Comparison of ENCODE assay signal across 8 cellular contexts in the genomic region with DNA sequence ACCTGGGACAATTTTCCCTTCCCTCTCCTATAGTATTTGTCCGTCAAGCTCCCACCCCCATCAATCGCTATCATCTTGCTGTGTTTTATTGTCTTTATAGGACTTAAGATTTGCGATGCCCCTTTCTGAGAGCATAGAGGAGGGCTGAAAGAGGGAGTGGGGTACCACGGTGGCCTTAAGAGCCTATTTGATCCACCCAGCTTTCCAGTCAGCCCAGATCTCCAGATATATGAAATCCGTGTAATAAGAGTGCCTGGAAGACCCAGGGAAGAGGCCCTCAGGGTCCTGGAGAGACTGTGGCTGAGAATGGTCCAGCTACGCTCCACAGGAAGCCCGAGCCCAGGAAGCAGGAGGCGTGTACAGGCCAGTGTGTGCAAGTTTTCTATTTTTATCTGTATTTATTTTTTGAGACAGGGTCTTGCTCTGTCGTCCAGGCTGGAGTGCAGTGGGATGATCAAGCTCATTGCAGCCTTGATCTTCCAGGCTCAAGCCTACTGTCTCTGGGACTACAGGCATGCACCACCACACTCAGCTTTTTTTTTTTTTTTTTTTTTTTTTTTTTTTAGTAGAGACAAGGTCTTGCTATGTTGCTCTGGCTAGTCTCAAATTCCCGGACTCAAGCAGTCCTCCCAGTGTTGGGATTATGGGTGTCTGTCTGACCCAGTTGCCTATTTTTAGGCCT. TPM values are rescaled to one million over a fixed set of nuclear protein-coding genes. Genes with fewer than 3 reads are reported as not detected.
A peak's percentile ranks its signal among the peaks of the same experiment; 100 is the strongest.
DNase-seq lines count a peak whose midpoint lies in the region; ATAC-seq lines count a peak whose summit lies in the region.

No MANE protein-coding gene starts in this region.

- H3K4me1 ChIP-seq in stomach smooth muscle (ENCODE audit: control insufficient read depth, insufficient read depth, low read length), result peaks cover 46% of the 10 kb centered on the region

- peak overlapping the region; percentile 84 to 94 for H3K9ac ChIP-seq in stomach smooth muscle (ENCODE audit: low read length in 2 of 2)

- H3K9me3 Mint-ChIP-seq in T-helper 2 cell treated with Interferon-gamma antibody and Interleukin-4, amounts not matched to agents 5 μg/mL and 100 μg/mL, for 36 hours, result no peaks in the 10 kb centered on the region
- no peaks in the 10 kb centered on the region for H3K9me3 Mint-ChIP-seq in activated CD4-positive, alpha-beta memory T cell treated with anti-CD3 and anti-CD28 coated beads for 36 hours

- intact Hi-C loops in activated CD4-positive, alpha-beta memory T cell treated with anti-CD3 and anti-CD28 coated beads for 36 hours (cut with micrococcal nuclease), result no loop called here

- ATAC-seq in GM19452 (IDR thresholded peaks at IDR 0.05; ENCODE audit: unreplicated experiment), result no peak

- CTCF ChIA-PET in activated CD4-positive, alpha-beta memory T cell treated with anti-CD3 and anti-CD28 coated beads for 36 hours (lab: Charles Lee), result interaction anchor here (0.7 to 3.1 kb wide), 19 partner anchors 10 to 406 kb away, joined by 3 to 15 read pairs (median 5); a partner anchor contains a TSS

- peak overlapping the region; percentile 93 for H3K4me3 Mint-ChIP-seq in T-helper 2 cell treated with Interferon-gamma antibody and Interleukin-4, amounts not matched to agents 5 μg/mL and 100 μg/mL, for 36 hours
- H3K4me3 Mint-ChIP-seq in activated CD4-positive, alpha-beta memory T cell treated with anti-CD3 and anti-CD28 coated beads for 36 hours, result peak overlapping the region; percentile 78

- H3K36me3 ChIP-seq in stomach smooth muscle (ENCODE audit: control insufficient read depth in 2 of 2, insufficient read depth in 2 of 2, low read length in 2 of 2), result peaks cover 39 to 40% of the 10 kb centered on the region in 2 donors

- H3K4me3 ChIP-seq in iPS-18c (ENCODE audit: insufficient read depth, low read depth, low read length), result peak overlapping the region; percentile 98; the same call in 1 of the 2 replicates
- H3K4me3 ChIP-seq in stomach smooth muscle (ENCODE audit: low read length in 2 of 2), result peak overlapping the region in 1 of 2 donors; percentile 95

- H3K36me3 Mint-ChIP-seq in T-helper 2 cell treated with Interferon-gamma antibody and Interleukin-4, amounts not matched to agents 5 μg/mL and 100 μg/mL, for 36 hours (ENCODE audit: low read depth), result peaks cover 31% of the 10 kb centered on the region
- peaks cover 22% of the 10 kb centered on the region for H3K36me3 Mint-ChIP-seq in activated CD4-positive, alpha-beta memory T cell treated with anti-CD3 and anti-CD28 coated beads for 36 hours

- H3K27ac Mint-ChIP-seq in T-helper 2 cell treated with Interferon-gamma antibody and Interleukin-4, amounts not matched to agents 5 μg/mL and 100 μg/mL, for 36 hours, result peak overlapping the region; percentile 90
- no peak overlapping the region for H3K27ac Mint-ChIP-seq in activated CD4-positive, alpha-beta memory T cell treated with anti-CD3 and anti-CD28 coated beads for 36 hours

- H3K4me1 Mint-ChIP-seq in T-helper 2 cell treated with Interferon-gamma antibody and Interleukin-4, amounts not matched to agents 5 μg/mL and 100 μg/mL, for 36 hours (ENCODE audit: low read depth), result peaks cover 20% of the 10 kb centered on the region
- peaks cover 23% of the 10 kb centered on the region for H3K4me1 Mint-ChIP-seq in activated CD4-positive, alpha-beta memory T cell treated with anti-CD3 and anti-CD28 coated beads for 36 hours (ENCODE audit: low read depth)

- H3K27ac ChIP-seq in stomach smooth muscle (ENCODE audit: low read length), result peak overlapping the region; percentile 49

- DNase-seq in T-helper 2 cell treated with Interferon-gamma antibody and Interleukin-4, amounts not matched to agents 5 μg/mL and 100 μg/mL, for 36 hours (ENCODE audit: low spot score), result no peak
- DNase-seq in T-helper 2 cell (no peak), NCI-H748 (lab: John Stamatoyannopoulos, UW; ENCODE audit: unreplicated experiment) (no peak), SIG-M5 (lab: John Stamatoyannopoulos, UW) (no peak)
- no peak for DNase-seq in activated CD4-positive, alpha-beta memory T cell treated with anti-CD3 and anti-CD28 coated beads for 36 hours

- H3K9me3 ChIP-seq in iPS-18c (ENCODE audit: control insufficient read depth, insufficient read depth, low read length) (peaks cover 2% of the 10 kb centered on the region), stomach smooth muscle (ENCODE audit: control insufficient read depth in 2 of 2, low read length in 2 of 2) (no peaks in the 10 kb centered on the region)

- no peaks in the 10 kb centered on the region for H3K27me3 ChIP-seq in stomach smooth muscle (ENCODE audit: control insufficient read depth in 1 of 2, insufficient read depth in 2 of 2, low read length in 2 of 2)

- POLR2A ChIA-PET in activated CD4-positive, alpha-beta memory T cell treated with anti-CD3 and anti-CD28 coated beads for 36 hours (lab: Charles Lee), result interaction anchor here (1.2 to 1.4 kb wide), 2 partner anchors 23 to 30 kb away, joined by 3 to 5 read pairs; a partner anchor contains a TSS

- H3K27me3 Mint-ChIP-seq in T-helper 2 cell treated with Interferon-gamma antibody and Interleukin-4, amounts not matched to agents 5 μg/mL and 100 μg/mL, for 36 hours (ENCODE audit: low read depth), result no peaks in the 10 kb centered on the region
- H3K27me3 Mint-ChIP-seq in activated CD4-positive, alpha-beta memory T cell treated with anti-CD3 and anti-CD28 coated beads for 36 hours, result no peaks in the 10 kb centered on the region

RNA-seq across cellular contexts. Expression of a gene that starts 1.0 kb away (rescaled TPM):
- 10 to 100 TPM; 36.5 to 38.5 TPM for total RNA-seq in activated CD4-positive, alpha-beta memory T cell treated with anti-CD3 and anti-CD28 coated beads for 36 hours

RNA-seq across cellular contexts. Expression of a gene that starts 24.0 kb away (rescaled TPM):
- 1 to 10 TPM; 6.9 to 7.5 TPM for total RNA-seq in activated CD4-positive, alpha-beta memory T cell treated with anti-CD3 and anti-CD28 coated beads for 36 hours

RNA-seq across cellular contexts. Expression of a gene that starts 30.3 kb away (rescaled TPM):
- 10 to 100 TPM; 41.6 to 43.4 TPM for total RNA-seq in activated CD4-positive, alpha-beta memory T cell treated with anti-CD3 and anti-CD28 coated beads for 36 hours

RNA-seq across cellular contexts. Expression of a gene that starts 51.4 kb away (rescaled TPM):
- total RNA-seq in activated CD4-positive, alpha-beta memory T cell treated with anti-CD3 and anti-CD28 coated beads for 36 hours, result 10 to 100 TPM; 47.7 to 52.4 TPM
